ENCODE assay signal across 8 cellular contexts in the genomic region with DNA sequence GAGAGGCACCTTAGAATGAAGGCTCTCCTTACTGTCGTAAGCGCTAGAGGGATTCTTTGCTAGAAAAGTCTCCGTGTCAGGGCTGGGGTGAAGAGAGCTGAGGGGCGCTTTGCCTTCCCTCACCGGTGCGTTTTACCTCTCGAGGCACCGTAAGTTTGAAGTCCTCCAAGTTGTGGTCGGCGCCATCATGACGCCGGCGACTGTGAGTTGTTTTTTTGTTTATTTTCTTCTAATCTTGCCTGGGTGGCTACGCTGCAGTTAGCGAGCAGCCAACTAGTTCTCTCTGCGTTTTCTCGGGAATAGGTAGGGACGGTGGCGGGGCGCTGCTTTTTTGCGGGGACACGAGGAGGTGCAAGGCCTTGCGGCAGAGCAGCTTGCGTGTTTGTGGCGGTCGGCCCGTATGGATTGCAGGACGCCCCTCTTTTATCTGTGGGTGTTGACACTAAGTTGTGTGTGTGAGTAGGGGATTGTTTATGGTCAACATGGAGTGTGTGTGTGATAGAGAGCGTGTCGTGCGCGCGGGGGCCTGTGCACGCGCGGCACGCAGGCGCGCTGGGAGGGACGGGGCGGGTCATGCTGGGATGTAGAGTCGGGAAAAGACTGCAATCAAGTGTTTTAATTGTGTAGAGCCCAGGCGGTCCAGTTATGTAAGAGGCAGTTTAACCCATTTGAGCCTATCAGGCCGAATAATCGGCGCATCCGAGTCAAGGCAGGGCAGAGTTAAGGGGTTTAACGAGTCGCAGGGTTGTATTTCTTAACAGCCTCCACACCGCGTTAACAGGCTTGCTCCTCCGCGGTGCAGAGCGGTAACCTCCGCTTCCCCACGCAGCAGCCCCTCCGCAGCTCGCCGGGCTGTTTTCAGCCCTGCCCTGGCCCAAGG. TPM values are rescaled to one million over a fixed set of nuclear protein-coding genes. Genes with fewer than 3 reads are reported as not detected.
DNase-seq lines count a peak whose midpoint lies in the region; ATAC-seq lines count a peak whose summit lies in the region.

No MANE protein-coding gene starts in this region.

- no peaks in the 10 kb centered on the region for H3K36me3 ChIP-seq in duodenal mucosa (ENCODE audit: control insufficient read depth in 1 of 2, insufficient read depth in 2 of 2, low read length in 2 of 2)

- H3K4me3 ChIP-seq in duodenal mucosa (ENCODE audit: low read depth in 1 of 2, low read length in 2 of 2) = peak overlapping the region; percentile 67 to 74

- peak overlapping the region; percentile 91 for H3K27ac ChIP-seq in duodenal mucosa (ENCODE audit: low read depth, low read length)

- peak; percentile 79 for ATAC-seq in left lobe of liver

- no peaks in the 10 kb centered on the region for H3K9me3 ChIP-seq in duodenal mucosa (ENCODE audit: control insufficient read depth in 1 of 2, low read length in 2 of 2)

- DNase-seq in DMS 273 treated with DMSO at 0.1 percent for 48 hours (lab: John Stamatoyannopoulos, UW) = peak; percentile 59
- DNase-seq in GOT3 (lab: John Stamatoyannopoulos, UW) = peak; percentile 12
- DNase-seq in NCI-H1417 treated with DMSO at 0.1 percent for 48 hours (lab: John Stamatoyannopoulos, UW) = peak; percentile 73
- DNase-seq in SW 1271 (lab: John Stamatoyannopoulos, UW) = peak; percentile 7 to 51
- DNase-seq in left lobe of liver (ENCODE audit: low spot score) = peak; percentile 55
- DNase-seq in stimulated activated CD8-positive, alpha-beta memory T cell treated with anti-CD3 and anti-CD28 coated beads, Interleukin-12 subunit alpha, Interleukin-12 subunit beta, amount 100 ng/mL, for 4 hours (ENCODE audit: low read depth) = peak; percentile 6
- no peak for DNase-seq in 8988T

- H3K4me1 ChIP-seq in duodenal mucosa (ENCODE audit: control insufficient read depth in 1 of 2, insufficient read depth in 2 of 2, low read length in 2 of 2) = peaks cover 0 to 19% of the 10 kb centered on the region in 2 donors

- H3K9ac ChIP-seq in duodenal mucosa (ENCODE audit: low read depth in 1 of 2, low read length in 2 of 2) = peak overlapping the region; percentile 41 to 73

- H3K27me3 ChIP-seq in duodenal mucosa (ENCODE audit: control insufficient read depth in 1 of 2, insufficient read depth in 2 of 2, low read length in 2 of 2) = peaks cover 14 to 33% of the 10 kb centered on the region in 2 donors

RNA-seq across cellular contexts. Expression of gene NEGR1, which starts 1.1 kb away (rescaled TPM):
- total RNA-seq in left lobe of liver = 0.20 TPM
